Comparison of ENCODE assay signal across 10 cellular contexts in the genomic region with DNA sequence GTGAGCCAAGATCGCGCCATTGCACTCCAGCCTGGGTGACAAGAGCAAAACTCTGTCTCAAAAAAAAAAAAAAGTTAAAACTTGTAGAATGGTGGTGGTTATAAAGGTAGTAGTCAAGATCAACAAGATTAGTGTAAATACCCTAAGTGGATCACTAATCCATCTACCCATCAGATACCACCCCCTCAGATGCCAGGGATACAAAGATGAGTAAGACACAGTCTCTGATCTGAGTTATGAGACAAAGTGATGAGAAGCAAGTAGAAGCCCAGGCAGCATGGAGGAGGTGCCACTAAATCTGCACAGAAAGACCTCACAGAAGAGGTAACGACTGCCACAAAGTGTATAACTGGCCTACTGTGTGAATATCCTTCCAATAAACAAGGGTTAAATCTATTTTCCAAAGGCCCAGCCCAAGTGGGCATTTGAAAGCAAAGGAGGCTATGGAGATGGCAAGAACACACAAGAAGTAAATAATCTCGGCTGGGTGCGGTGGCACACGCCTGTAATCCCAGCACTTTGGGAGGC. TPM values are rescaled to one million over a fixed set of nuclear protein-coding genes. Genes with fewer than 3 reads are reported as not detected.
DNase-seq lines count a peak whose midpoint lies in the region; ATAC-seq, FAIRE-seq and TF ChIP-seq lines count a peak whose summit lies in the region.
"Had no signal": no experiment of that assay in that cellular context is flagged by ENCODE, and none has a peak within 500 bp of the region (broad histone marks: within the 10 kb centered on the region; RNA-seq: fewer than 3 reads in every experiment).

No MANE protein-coding gene starts in this region.

- peaks cover 98% of the 10 kb centered on the region for H3K79me2 ChIP-seq in GM23248 (ENCODE audit: insufficient read depth)

- H3K27me3 Mint-ChIP-seq in natural killer cell treated with Interleukin-12 subunit alpha and Interleukin-12 subunit beta and Interleukin-15 and Interleukin-18, amount 100 ng/mL, for 72 hours = no peaks in the 10 kb centered on the region

- H3K4me3 Mint-ChIP-seq in natural killer cell treated with Interleukin-12 subunit alpha and Interleukin-12 subunit beta and Interleukin-15 and Interleukin-18, amount 100 ng/mL, for 72 hours = no peak overlapping the region

- H3K9ac ChIP-seq in GM23248 = peak overlapping the region; percentile 44

- H3K27me3 ChIP-seq in GM23248 (replicated peaks; ENCODE audit: insufficient read depth) (no peaks in the 10 kb centered on the region), breast epithelium (no peaks in the 10 kb centered on the region), aorta (ENCODE audit: control insufficient read depth in 1 of 2, insufficient read depth in 2 of 2, low read length in 1 of 2) (no peaks in the 10 kb centered on the region)
- H3K27me3 ChIP-seq: heart left ventricle had no signal

- in situ Hi-C loops in GM23248 (cut with MboI) = no loop called here

- no peak for TF ChIP-seq CTCF in A549 (IDR thresholded peaks at IDR 0.05)
- no peak for TF ChIP-seq CTCF in breast epithelium (IDR thresholded peaks at IDR 0.05)

- H3K9me3 ChIP-seq in A549 = no peaks in the 10 kb centered on the region
- H3K9me3 ChIP-seq in GM23248 (ENCODE audit: low read depth) = no peaks in the 10 kb centered on the region
- H3K9me3 ChIP-seq in breast epithelium = no peaks in the 10 kb centered on the region
- no peaks in the 10 kb centered on the region for H3K9me3 ChIP-seq in aorta (ENCODE audit: control insufficient read depth, low read length)
- H3K9me3 ChIP-seq: heart left ventricle had no signal

- H3K27ac ChIP-seq in A549 (peak overlapping the region; percentile 86 to 92), GM23248 (peak overlapping the region; percentile 98), breast epithelium (peak overlapping the region; percentile 94 to 96), aorta (ENCODE audit: low read depth in 1 of 2, low read length in 2 of 2) (peak overlapping the region in 1 of 2 donors; percentile 94)

- H3K9me3 Mint-ChIP-seq in natural killer cell treated with Interleukin-12 subunit alpha and Interleukin-12 subunit beta and Interleukin-15 and Interleukin-18, amount 100 ng/mL, for 72 hours = no peaks in the 10 kb centered on the region

- H3K27ac Mint-ChIP-seq in natural killer cell treated with Interleukin-12 subunit alpha and Interleukin-12 subunit beta and Interleukin-15 and Interleukin-18, amount 100 ng/mL, for 72 hours = peak overlapping the region; percentile 18 to 86

- no peak overlapping the region for H2AFZ ChIP-seq in GM23248

- H3K4me1 ChIP-seq in A549 = peaks cover 98% of the 10 kb centered on the region
- H3K4me1 ChIP-seq in GM23248 (ENCODE audit: insufficient read depth) = peaks cover 67% of the 10 kb centered on the region
- peaks cover 11 to 42% of the 10 kb centered on the region in 2 donors for H3K4me1 ChIP-seq in breast epithelium
- H3K4me1 ChIP-seq in aorta (ENCODE audit: control insufficient read depth in 1 of 2, insufficient read depth in 2 of 2, low read length in 2 of 2) = peaks cover 9 to 19% of the 10 kb centered on the region in 2 donors

- peak overlapping the region; percentile 87 for H3K4me2 ChIP-seq in A549
- peak overlapping the region; percentile 31 for H3K4me2 ChIP-seq in GM23248 (ENCODE audit: unreplicated experiment)

- no peak for TF ChIP-seq EP300 in A549 (IDR thresholded peaks at IDR 0.05)

- DNase-seq in A549 (ENCODE audit: low read depth in 1 of 2, low spot score in 1 of 2) (no peak), GM23248 (peak; percentile 39), breast epithelium (ENCODE audit: low spot score in 2 of 2) (no peak), head of caudate nucleus (no peak), aorta (no peak)
- no peak for DNase-seq in natural killer cell treated with Interleukin-12 subunit alpha and Interleukin-12 subunit beta and Interleukin-15 and Interleukin-18, amount 100 ng/mL, for 72 hours (ENCODE audit: low spot score)
- DNase-seq: heart left ventricle had no signal

- H3K36me3 Mint-ChIP-seq in natural killer cell treated with Interleukin-12 subunit alpha and Interleukin-12 subunit beta and Interleukin-15 and Interleukin-18, amount 100 ng/mL, for 72 hours = peaks cover 6% of the 10 kb centered on the region

- no peaks in the 10 kb centered on the region for H3K9me2 ChIP-seq in GM23248 (ENCODE audit: insufficient read depth)

- TF ChIP-seq RAD21 in A549 (conservative IDR thresholded peaks at IDR 0.05 in 1 of 2, IDR thresholded peaks at IDR 0.05 in 1 of 2) = no peak

- H3K36me3 ChIP-seq in GM23248 (ENCODE audit: low read depth) (0 out of 2 replicates have a peak, but pooled peaks cover 4% of the 10 kb centered on the region), breast epithelium (no peaks in the 10 kb centered on the region), aorta (ENCODE audit: control insufficient read depth in 1 of 2, insufficient read depth in 2 of 2, low read length in 1 of 2) (peaks cover 0 to 2% of the 10 kb centered on the region in 2 donors)

- no peaks in the 10 kb centered on the region for H4K20me1 ChIP-seq in GM23248 (ENCODE audit: insufficient read depth)

- ATAC-seq in A549 = no peak
- no peak for ATAC-seq in natural killer cell treated with Interleukin-12 subunit alpha and Interleukin-12 subunit beta and Interleukin-15 and Interleukin-18, amount 100 ng/mL, for 72 hours
- ATAC-seq in HG03196 (IDR thresholded peaks at IDR 0.05; ENCODE audit: unreplicated experiment) = no peak
- ATAC-seq in HG03280 (IDR thresholded peaks at IDR 0.05; ENCODE audit: unreplicated experiment) = no peak
- no peak for ATAC-seq in aorta (ENCODE audit: low FRiP score)
- ATAC-seq: GM12878 had no signal

- POLR2A ChIA-PET in A549 (lab: Yijun Ruan, JAX) = interaction anchor here (1.0 to 3.9 kb wide), 3 partner anchors 11 to 20 kb away, joined by 3 to 25 read pairs (median 3); a partner anchor contains a TSS

- CTCF ChIA-PET in A549 (lab: Yijun Ruan, JAX) = interaction anchor here (0.7 to 2.5 kb wide), 7 partner anchors 10 to 79 kb away, joined by 4 to 11 read pairs (median 7); a partner anchor contains a TSS

- intact Hi-C loops in breast epithelium (cut with DNase I; ENCODE audit: low total_unique reads) = no loop called here
- intact Hi-C loops in head of caudate nucleus (cut with DNase I) = no loop called here
- intact Hi-C loops in aorta (cut with DNase I) = no loop called here

- H3K4me3 ChIP-seq in A549 (no peak overlapping the region), GM23248 (no peak overlapping the region; the same call in 1 of the 2 replicates), breast epithelium (no peak overlapping the region), aorta (ENCODE audit: low read length in 2 of 2) (no peak overlapping the region)
- H3K4me3 ChIP-seq: GM12878, heart left ventricle had no signal

- no peak for FAIRE-seq in A549 (lab: Jason Lieb, UNC)
- FAIRE-seq: GM12878 had no signal

- peaks cover 53 to 66% of the 10 kb centered on the region in 2 donors for H3K4me1 Mint-ChIP-seq in natural killer cell treated with Interleukin-12 subunit alpha and Interleukin-12 subunit beta and Interleukin-15 and Interleukin-18, amount 100 ng/mL, for 72 hours (ENCODE audit: low read depth in 2 of 2)

- TF ChIP-seq POLR2A in A549 (IDR thresholded peaks at IDR 0.05; ENCODE audit: low read length) = no peak
- no peak for TF ChIP-seq POLR2A in breast epithelium (IDR thresholded peaks at IDR 0.05)

- 88% methylated on average over 6 of the region's 6 CpGs for WGBS in A549 (ENCODE audit: missing lambda C conversion rate)
- WGBS in GM23248 (ENCODE audit: low coverage in 1 of 2, low lambda C conversion rate in 2 of 2, missing lambda C conversion rate in 2 of 2), 2 experiments = 95 to 99% methylated on average over 6 of the region's 6 CpGs
- 97 to 98% methylated on average over 6 of the region's 6 CpGs for WGBS in aorta, 2 donors

- H3F3A ChIP-seq in GM23248 (ENCODE audit: insufficient read depth) = peaks cover 71% of the 10 kb centered on the region

TF ChIP-seq in A549, 52 proteins besides CTCF, POLR2A, EP300 and RAD21:
- TF ChIP-seq TFCP2L1 (CRISPR knock-in tag; IDR thresholded peaks at IDR 0.05) = no peak
- TF ChIP-seq HEYL (CRISPR knock-in tag; IDR thresholded peaks at IDR 0.05) = no peak
- no peak for TF ChIP-seq RCOR1 (IDR thresholded peaks at IDR 0.05; ENCODE audit: low read depth, low read length)

RNA-seq across cellular contexts. Expression of a gene that starts 20.2 kb away (rescaled TPM):
- 146 and 162 TPM in 2 replicates for polyA plus RNA-seq in A549 (2011; rRNA removed)
- 39.8 and 49.5 TPM in 2 replicates for polyA plus RNA-seq in A549 (2012; cell fraction: cytosol; rRNA removed)
- 31.1 and 38.8 TPM in 2 replicates for polyA plus RNA-seq in A549 (2012; cell fraction: nucleus; rRNA removed)
- polyA plus RNA-seq in A549 (2017; fragmentation: RNase III; extraction: RNeasy Plus Mini Kit Qiagen cat#74134 plus additional on column Dnase treatment) = 61.0 to 65.8 TPM (median 62.0 TPM) in 3 replicates
- polyA minus RNA-seq in A549 (2011; rRNA and poly(A)+ RNA removed) = 168 and 177 TPM in 2 replicates
- total RNA-seq in GM23248 (2014; rRNA removed; shearing (Covaris generic)) = 62.0 and 77.4 TPM in 2 replicates
- 116 and 123 TPM in 2 replicates for polyA plus RNA-seq in GM23248 (2016; fragmentation: Nextera tagmentation; extraction: Ambion mirVana)
- total RNA-seq in breast epithelium = 100 to 1,000 TPM in 2 of 3 donors, 10 to 100 TPM in 1; 63.8 to 133 (median 124) TPM
- 10 to 100 TPM; 71.2 to 96.6 TPM for total RNA-seq in natural killer cell treated with Interleukin-12 subunit alpha and Interleukin-12 subunit beta and Interleukin-15 and Interleukin-18, amount 100 ng/mL, for 72 hours
- 100 to 1,000 TPM; 101 to 131 TPM for total RNA-seq in aorta
- polyA plus RNA-seq in aorta = 100 to 1,000 TPM in 1 of 2 donors, 10 to 100 TPM in 1; 83.4 to 103 TPM

RNA-seq across cellular contexts. Expression of a gene that starts 31.7 kb away (rescaled TPM):
- 250 and 357 TPM in 2 replicates for polyA plus RNA-seq in A549 (2011; rRNA removed)
- 101 and 131 TPM in 2 replicates for polyA plus RNA-seq in A549 (2012; cell fraction: cytosol; rRNA removed)
- polyA plus RNA-seq in A549 (2012; cell fraction: nucleus; rRNA removed) = 27.7 and 52.1 TPM in 2 replicates
- polyA plus RNA-seq in A549 (2017; fragmentation: RNase III; extraction: RNeasy Plus Mini Kit Qiagen cat#74134 plus additional on column Dnase treatment) = 714 to 805 TPM (median 755 TPM) in 3 replicates
- polyA minus RNA-seq in A549 (2011; rRNA and poly(A)+ RNA removed) = 32.7 and 35.5 TPM in 2 replicates
- total RNA-seq in GM23248 (2014; rRNA removed; shearing (Covaris generic)) = 15.0 and 19.7 TPM in 2 replicates
- 47.1 and 51.0 TPM in 2 replicates for polyA plus RNA-seq in GM23248 (2016; fragmentation: Nextera tagmentation; extraction: Ambion mirVana)
- 10 to 100 TPM; 60.6 to 100.0 (median 95.9) TPM for total RNA-seq in breast epithelium
- 100 to 1,000 TPM; 170 to 282 TPM for total RNA-seq in natural killer cell treated with Interleukin-12 subunit alpha and Interleukin-12 subunit beta and Interleukin-15 and Interleukin-18, amount 100 ng/mL, for 72 hours
- total RNA-seq in aorta = 100 to 1,000 TPM; 149 to 178 TPM
- polyA plus RNA-seq in aorta = 100 to 1,000 TPM; 118 to 139 TPM
